18 cellular contexts compared by ENCODE assay signal in genomic region chr1:225396357-225396756, GRCh38.
"Had no signal": no experiment of that assay in that cellular context is flagged by ENCODE, and none has a peak within 500 bp of the region (broad histone marks: within the 10 kb centered on the region; RNA-seq: fewer than 3 reads in every experiment).

No MANE protein-coding gene starts in this region.

- H3K27ac ChIP-seq: heart right ventricle, stomach, suprapubic skin, tibial nerve had no signal

- H3K9me3 Mint-ChIP-seq: activated CD4-positive, alpha-beta memory T cell treated with anti-CD3 and anti-CD28 coated beads, Interleukin-2, amount 10 ng/mL, durations not matched to agents 7 days and 5 days; activated naive CD4-positive, alpha-beta T cell treated with anti-CD3 and anti-CD28 coated beads for 36 hours; memory B cell had no signal

- ATAC-seq: heart right ventricle, left colon had no signal

- DNase-seq: activated CD4-positive, alpha-beta memory T cell treated with anti-CD3 and anti-CD28 coated beads, Interleukin-2, amount 10 ng/mL, durations not matched to agents 7 days and 5 days; activated effector memory CD4-positive, alpha-beta T cell treated with Interleukin-2 at 50 U/mL for 16 hours; activated naive CD4-positive, alpha-beta T cell treated with anti-CD3 and anti-CD28 coated beads for 36 hours; activated T-cell treated with anti-CD3 and anti-CD28 coated beads, Interleukin-2, amount 50 U/mL, for 1 hour; central memory CD4-positive, alpha-beta T cell; dermis blood vessel endothelial cell; effector CD8-positive, alpha-beta T cell; erythroblast; heart right ventricle; left colon; stimulated activated CD4-positive, alpha-beta T cell treated with anti-CD3 and anti-CD28 coated beads, Interleukin-4, amount 100 ng/mL, for 24 hours; stomach; T-helper 1 cell; T-helper 9 cell had no signal

- H3K9me3 ChIP-seq: heart right ventricle, stomach, suprapubic skin, tibial nerve had no signal

- H3K4me1 Mint-ChIP-seq: memory B cell, neural crest cell had no signal

- H3K27me3 Mint-ChIP-seq: activated CD4-positive, alpha-beta memory T cell treated with anti-CD3 and anti-CD28 coated beads, Interleukin-2, amount 10 ng/mL, durations not matched to agents 7 days and 5 days; memory B cell had no signal

- H3K4me3 ChIP-seq: heart right ventricle, stomach, suprapubic skin, tibial nerve had no signal

- H3K4me3 Mint-ChIP-seq: activated CD4-positive, alpha-beta memory T cell treated with anti-CD3 and anti-CD28 coated beads, Interleukin-2, amount 10 ng/mL, durations not matched to agents 7 days and 5 days; activated naive CD4-positive, alpha-beta T cell treated with anti-CD3 and anti-CD28 coated beads for 36 hours; memory B cell; neural crest cell had no signal

- H3K27me3 ChIP-seq: heart right ventricle, stomach, suprapubic skin, tibial nerve had no signal

- H3K4me1 ChIP-seq: heart right ventricle, stomach, suprapubic skin, tibial nerve had no signal

- H3K27ac Mint-ChIP-seq: activated CD4-positive, alpha-beta memory T cell treated with anti-CD3 and anti-CD28 coated beads, Interleukin-2, amount 10 ng/mL, durations not matched to agents 7 days and 5 days; activated naive CD4-positive, alpha-beta T cell treated with anti-CD3 and anti-CD28 coated beads for 36 hours; memory B cell had no signal
